Comparison of ENCODE assay signal across 21 cellular contexts in genomic region chr2:26324903-26325302, GRCh38. TPM values are rescaled to one million over a fixed set of nuclear protein-coding genes. Genes with fewer than 3 reads are reported as not detected.
"Had no signal": no experiment of that assay in that cellular context is flagged by ENCODE, and none has a peak within 500 bp of the region (broad histone marks: within the 10 kb centered on the region; RNA-seq: fewer than 3 reads in every experiment).

No MANE protein-coding gene starts in this region.

- H3K27me3 ChIP-seq: brain microvascular endothelial cell, neutrophil, ovary, right atrium auricular region, tibial artery had no signal

- H3K9me3 ChIP-seq: left ventricle myocardium inferior, neutrophil, ovary, prostate gland, right atrium auricular region, tibial artery had no signal

- H3K4me3 ChIP-seq: left ventricle myocardium inferior, ovary, prostate gland, right atrium auricular region, skin epidermis, tibial artery had no signal

- H3K4me1 ChIP-seq: left ventricle myocardium inferior, prostate gland, right atrium auricular region, tibial artery had no signal

- DNase-seq: activated gamma-delta T cell treated with Interleukin-2 at 50 U/mL for 16 hours; activated T-cell treated with anti-CD3 and anti-CD28 coated beads, Interleukin-2, amount 50 U/mL, for 1 hour; anterior cingulate cortex; brain microvascular endothelial cell; caudate nucleus; effector CD8-positive, alpha-beta T cell; foreskin melanocyte; hippocampal formation; kidney glomerular epithelial cell; left ventricle myocardium inferior; ovary; stimulated activated CD4-positive, alpha-beta T cell treated with anti-CD3 and anti-CD28 coated beads, Interleukin-1b, Interleukin-23, amount 100 ng/mL, for 48 hours; stimulated activated naive CD8-positive, alpha-beta T cell treated with anti-CD3 and anti-CD28 coated beads, Interleukin-15, amount 100 ng/mL, for 72 hours; T-helper 9 cell; tibial artery had no signal

- H3K36me3 ChIP-seq: brain microvascular endothelial cell, left ventricle myocardium inferior, neutrophil, ovary, prostate gland, right atrium auricular region, tibial artery had no signal

- ATAC-seq: natural killer cell treated with Interleukin-12 subunit alpha and Interleukin-12 subunit beta and Interleukin-15 and Interleukin-18, amount 100 ng/mL, for 72 hours; stimulated activated naive CD8-positive, alpha-beta T cell treated with anti-CD3 and anti-CD28 coated beads, Interleukin-15, amount 100 ng/mL, for 72 hours; WTC11 had no signal

- H3K27ac ChIP-seq: brain microvascular endothelial cell, left ventricle myocardium inferior, neutrophil, ovary, prostate gland, right atrium auricular region, skin epidermis, tibial artery had no signal

RNA-seq across cellular contexts. Expression of gene ADGRF3, which starts 21.7 kb away (rescaled TPM):
- total RNA-seq: left ventricle myocardium inferior, right atrium auricular region had no signal
